Comparison of ENCODE assay signal across 8 cellular contexts in the genomic region with DNA sequence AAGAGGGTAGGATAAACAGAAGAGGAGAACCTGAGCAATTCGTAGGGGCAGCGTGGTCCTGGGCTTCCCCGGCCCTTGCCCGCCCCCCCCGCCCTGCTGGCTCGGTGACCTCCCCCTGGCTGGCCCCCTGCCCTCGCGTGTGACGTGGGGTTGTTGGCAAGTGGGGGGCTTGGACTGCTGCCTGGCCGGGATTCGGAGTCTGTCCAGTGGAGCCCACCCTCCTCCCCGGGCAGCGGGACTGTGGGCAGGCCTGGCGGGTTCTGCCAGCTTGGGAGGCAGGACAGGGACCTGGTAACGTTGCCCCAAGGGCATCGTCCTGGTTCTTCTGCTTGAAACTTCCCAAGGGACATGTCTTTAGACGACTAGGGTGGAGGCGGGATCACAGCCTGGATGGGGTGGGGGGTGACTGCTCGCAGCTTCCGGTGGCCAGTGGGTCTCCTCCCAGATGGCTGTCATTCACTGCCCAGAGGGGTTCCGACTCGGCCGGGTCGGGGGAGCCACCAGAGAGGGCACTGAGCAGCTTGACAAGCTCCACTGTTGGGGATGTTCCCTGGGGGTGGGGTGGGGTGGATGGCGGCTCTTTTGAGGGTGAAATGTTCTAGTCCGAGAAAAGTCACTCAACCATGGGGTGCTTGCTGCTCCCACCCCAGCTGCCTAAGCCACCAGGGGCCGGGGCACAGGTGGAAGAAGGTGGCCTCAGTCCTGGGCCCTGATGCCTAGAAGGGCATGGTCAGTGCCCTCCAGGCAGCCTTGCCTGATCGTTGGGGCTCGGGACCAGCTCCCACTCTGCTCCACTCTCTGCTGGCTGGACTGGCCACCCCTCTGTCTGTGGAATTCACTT. TPM values are rescaled to one million over a fixed set of nuclear protein-coding genes. Genes with fewer than 3 reads are reported as not detected.
DNase-seq lines count a peak whose midpoint lies in the region; ATAC-seq and TF ChIP-seq lines count a peak whose summit lies in the region.

No MANE protein-coding gene starts in this region.

- no peaks in the 10 kb centered on the region for H3K36me3 Mint-ChIP-seq in CD4-positive, CD25-positive, alpha-beta regulatory T cell
- no peaks in the 10 kb centered on the region for H3K36me3 Mint-ChIP-seq in T-helper 1 cell treated with Interleukin-12 subunit alpha and Interleukin-12 subunit beta and Interleukin-4 antibody, amounts not matched to agents 30 μg/mL and 1 μg/mL, for 36 hours (ENCODE audit: low read depth)

- H3K27ac Mint-ChIP-seq in CD4-positive, CD25-positive, alpha-beta regulatory T cell = no peak overlapping the region
- peak overlapping the region; percentile 49 for H3K27ac Mint-ChIP-seq in T-helper 1 cell treated with Interleukin-12 subunit alpha and Interleukin-12 subunit beta and Interleukin-4 antibody, amounts not matched to agents 30 μg/mL and 1 μg/mL, for 36 hours

- peak overlapping the region; percentile 60 to 88 (median 80) for H3K4me3 Mint-ChIP-seq in CD4-positive, CD25-positive, alpha-beta regulatory T cell
- peak overlapping the region; percentile 74 for H3K4me3 Mint-ChIP-seq in T-helper 1 cell treated with Interleukin-12 subunit alpha and Interleukin-12 subunit beta and Interleukin-4 antibody, amounts not matched to agents 30 μg/mL and 1 μg/mL, for 36 hours

- ATAC-seq in CD4-positive, CD25-positive, alpha-beta regulatory T cell (ENCODE audit: low read depth in 2 of 2) = no peak
- ATAC-seq in GM21447 (IDR thresholded peaks at IDR 0.05; ENCODE audit: unreplicated experiment) = no peak

- no peak overlapping the region for H3K4me3 ChIP-seq in CD4-positive, CD25-positive, alpha-beta regulatory T cell (ENCODE audit: low read depth, low read length)
- H3K4me3 ChIP-seq in esophagus squamous epithelium (peak overlapping the region; percentile 48 to 83 (median 72)), neutrophil (ENCODE audit: low read depth in 1 of 2, low read length in 1 of 2) (peak overlapping the region; percentile 55 to 59)

- H3K9me3 Mint-ChIP-seq in CD4-positive, CD25-positive, alpha-beta regulatory T cell = no peaks in the 10 kb centered on the region
- H3K9me3 Mint-ChIP-seq in T-helper 1 cell treated with Interleukin-12 subunit alpha and Interleukin-12 subunit beta and Interleukin-4 antibody, amounts not matched to agents 30 μg/mL and 1 μg/mL, for 36 hours = no peaks in the 10 kb centered on the region

- H3K27me3 ChIP-seq in CD4-positive, CD25-positive, alpha-beta regulatory T cell (ENCODE audit: control insufficient read depth, insufficient read depth, low read length) = no peaks in the 10 kb centered on the region
- H3K27me3 ChIP-seq in esophagus squamous epithelium = no peaks in the 10 kb centered on the region
- peaks cover 57% of the 10 kb centered on the region for H3K27me3 ChIP-seq in neutrophil

- peaks cover 18% of the 10 kb centered on the region for H3K27me3 Mint-ChIP-seq in CD4-positive, CD25-positive, alpha-beta regulatory T cell
- peaks cover 11% of the 10 kb centered on the region for H3K27me3 Mint-ChIP-seq in T-helper 1 cell treated with Interleukin-12 subunit alpha and Interleukin-12 subunit beta and Interleukin-4 antibody, amounts not matched to agents 30 μg/mL and 1 μg/mL, for 36 hours (ENCODE audit: low read depth)

- TF ChIP-seq CTCF in esophagus squamous epithelium (IDR thresholded peaks at IDR 0.05) = no peak
- no peak for TF ChIP-seq CTCF in neutrophil (IDR thresholded peaks at IDR 0.05)

- DNase-seq in CD4-positive, CD25-positive, alpha-beta regulatory T cell = no peak
- no peak for DNase-seq in esophagus squamous epithelium (lab: John Stamatoyannopoulos, UW)
- DNase-seq in GOT3 (lab: John Stamatoyannopoulos, UW) = no peak
- no peak for DNase-seq in COLO829 (ENCODE audit: low spot score)
- no peak for DNase-seq in SKM-1 treated with dmso at 0.1 percent for 144 hours (lab: John Stamatoyannopoulos, UW; ENCODE audit: unreplicated experiment)

- H3K4me1 Mint-ChIP-seq in CD4-positive, CD25-positive, alpha-beta regulatory T cell = peaks cover 0 to 17% (median 10%) of the 10 kb centered on the region in 4 donors
- H3K4me1 Mint-ChIP-seq in T-helper 1 cell treated with Interleukin-12 subunit alpha and Interleukin-12 subunit beta and Interleukin-4 antibody, amounts not matched to agents 30 μg/mL and 1 μg/mL, for 36 hours (ENCODE audit: low read depth) = peaks cover 6% of the 10 kb centered on the region

- H3K4me1 ChIP-seq in CD4-positive, CD25-positive, alpha-beta regulatory T cell (ENCODE audit: control insufficient read depth, insufficient read depth, low read length, poor library complexity, severe bottlenecking) = peaks cover 14% of the 10 kb centered on the region
- H3K4me1 ChIP-seq in esophagus squamous epithelium (peaks cover 18 to 71% (median 19%) of the 10 kb centered on the region in 3 donors), neutrophil (ENCODE audit: control insufficient read depth in 1 of 2, insufficient read depth in 1 of 2, low read depth in 1 of 2, low read length in 1 of 2) (peaks cover 9 to 21% of the 10 kb centered on the region in 2 experiments)

- H3K36me3 ChIP-seq in CD4-positive, CD25-positive, alpha-beta regulatory T cell (ENCODE audit: control insufficient read depth, insufficient read depth, low read length) = no peaks in the 10 kb centered on the region
- no peaks in the 10 kb centered on the region for H3K36me3 ChIP-seq in esophagus squamous epithelium
- H3K36me3 ChIP-seq in neutrophil = no peaks in the 10 kb centered on the region

- no peak for TF ChIP-seq POLR2A in esophagus squamous epithelium (IDR thresholded peaks at IDR 0.05)

- no peaks in the 10 kb centered on the region for H3K9me3 ChIP-seq in CD4-positive, CD25-positive, alpha-beta regulatory T cell (ENCODE audit: control insufficient read depth in 2 of 2, low read length in 2 of 2)
- no peaks in the 10 kb centered on the region for H3K9me3 ChIP-seq in esophagus squamous epithelium
- H3K9me3 ChIP-seq in neutrophil = no peaks in the 10 kb centered on the region

- no peak overlapping the region for H3K27ac ChIP-seq in CD4-positive, CD25-positive, alpha-beta regulatory T cell (ENCODE audit: insufficient read depth, low read length, poor library complexity, severe bottlenecking)
- peak overlapping the region; percentile 84 to 88 (median 86) for H3K27ac ChIP-seq in esophagus squamous epithelium
- H3K27ac ChIP-seq in neutrophil = no peak overlapping the region

- WGBS in esophagus squamous epithelium, 2 donors = 67 to 90% methylated on average over 2 to 6 of the region's 29 CpGs

- intact Hi-C loops in esophagus squamous epithelium (cut with DNase I) = loop anchor here (10.0 kb wide), 1 partner anchor 422 kb away; no protein-coding TSS in a partner anchor

RNA-seq across cellular contexts. Expression of gene HS6ST1, which starts 4.2 kb away (rescaled TPM):
- total RNA-seq in CD4-positive, CD25-positive, alpha-beta regulatory T cell = 7.6 TPM
- 1 to 10 TPM; 1.1 to 1.8 (median 1.3) TPM for polyA plus RNA-seq in CD4-positive, CD25-positive, alpha-beta regulatory T cell
- total RNA-seq in esophagus squamous epithelium = 10 to 100 TPM; 44.7 to 73.8 (median 56.8) TPM

Comparison
In these comparisons a context has a peak if more than half of its experiments do, and no peak if none do; other contexts are left out.
1. H3K27ac ChIP-seq: peak in esophagus squamous epithelium (4 of 4); none in CD4-positive, CD25-positive, alpha-beta regulatory T cell (single experiment) and neutrophil (single experiment).